ENCODE assay signal across 8 cellular contexts in the genomic region with DNA sequence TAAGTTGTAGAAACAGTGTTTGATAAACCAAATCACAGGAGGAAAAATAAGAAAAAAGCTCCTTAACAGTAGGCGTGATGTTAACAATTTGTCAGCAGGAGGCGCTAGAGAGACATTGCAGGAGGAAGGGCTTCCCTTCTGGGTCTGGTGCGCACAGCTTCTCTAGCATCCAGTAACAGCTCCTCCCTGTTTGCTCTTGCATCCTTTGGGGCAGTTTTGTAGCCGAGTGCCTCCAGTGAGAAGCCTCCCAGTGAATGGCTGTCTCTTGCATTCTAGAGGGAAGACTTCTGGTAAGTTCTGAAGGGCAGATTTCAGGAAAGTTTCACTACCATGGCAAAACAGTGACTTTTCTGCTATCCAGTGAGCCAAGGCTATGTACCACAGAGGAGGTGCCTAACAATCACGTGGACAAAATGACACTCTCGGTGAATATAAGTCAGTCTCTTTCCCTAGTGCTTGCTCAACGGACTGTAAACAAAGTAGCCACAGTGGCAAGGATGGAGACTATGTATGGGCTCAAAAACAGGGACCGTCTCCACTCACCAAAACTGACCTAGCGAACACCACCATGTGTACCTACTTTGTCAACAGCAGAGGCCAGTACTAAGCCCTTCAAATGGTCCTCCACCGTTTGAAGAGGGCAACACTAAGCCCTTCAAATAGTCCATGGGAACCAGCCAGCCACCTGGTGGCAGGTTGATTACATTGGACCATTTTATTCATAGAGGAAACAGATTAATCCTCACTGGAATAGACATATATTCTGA. TPM values are rescaled to one million over a fixed set of nuclear protein-coding genes. Genes with fewer than 3 reads are reported as not detected.
A peak's percentile ranks its signal among the peaks of the same experiment; 100 is the strongest.
DNase-seq lines count a peak whose midpoint lies in the region; ATAC-seq and TF ChIP-seq lines count a peak whose summit lies in the region.

No MANE protein-coding gene starts in this region.

- in situ Hi-C loops in Panc1 (cut with HindIII; ENCODE audit: low pct_unique_long_range_greater_than_20kb, low sequenced_read_pairs) = no loop called here

- peaks cover 2% of the 10 kb centered on the region; the same call in 1 of the 2 replicates for H3K4me1 ChIP-seq in Panc1 (ENCODE audit: control insufficient read depth, insufficient read depth, low read length)

- H3K27me3 Mint-ChIP-seq in activated T-helper 1 cell treated with anti-CD3 and anti-CD28 coated beads, Interleukin-12 subunit alpha, Interleukin-12 subunit beta, Interleukin-2, Interleukin-4 antibody, amounts not matched to agents 30 ng/mL and 10 ng/mL and 1 ng/mL, durations not matched to agents 14 hours and 24 hours and 36 hours (ENCODE audit: insufficient read depth) = peaks cover 21% of the 10 kb centered on the region
- H3K27me3 Mint-ChIP-seq in type B pancreatic cell = peaks cover 45% of the 10 kb centered on the region

- H3K4me3 Mint-ChIP-seq in activated T-helper 1 cell treated with anti-CD3 and anti-CD28 coated beads, Interleukin-12 subunit alpha, Interleukin-12 subunit beta, Interleukin-2, Interleukin-4 antibody, amounts not matched to agents 30 ng/mL and 10 ng/mL and 1 ng/mL, durations not matched to agents 14 hours and 24 hours and 36 hours = no peak overlapping the region
- H3K4me3 Mint-ChIP-seq in type B pancreatic cell = no peak overlapping the region

- POLR2A ChIA-PET in Panc1 (lab: Charles Lee) = no interaction called here

- no peaks in the 10 kb centered on the region for H3K9me3 Mint-ChIP-seq in activated T-helper 1 cell treated with anti-CD3 and anti-CD28 coated beads, Interleukin-12 subunit alpha, Interleukin-12 subunit beta, Interleukin-2, Interleukin-4 antibody, amounts not matched to agents 30 ng/mL and 10 ng/mL and 1 ng/mL, durations not matched to agents 14 hours and 24 hours and 36 hours
- H3K9me3 Mint-ChIP-seq in type B pancreatic cell = no peaks in the 10 kb centered on the region

- no peaks in the 10 kb centered on the region for H3K36me3 Mint-ChIP-seq in activated T-helper 1 cell treated with anti-CD3 and anti-CD28 coated beads, Interleukin-12 subunit alpha, Interleukin-12 subunit beta, Interleukin-2, Interleukin-4 antibody, amounts not matched to agents 30 ng/mL and 10 ng/mL and 1 ng/mL, durations not matched to agents 14 hours and 24 hours and 36 hours (ENCODE audit: low read depth)
- H3K36me3 Mint-ChIP-seq in type B pancreatic cell = no peaks in the 10 kb centered on the region

- BruUV-seq in Panc1 (replicated peaks; lab: Mats Ljungman, UMichigan) = no TSS peak

- peak overlapping the region in 1 of 2 experiments; percentile 24; a peak in 1 of 4 replicates for H3K4me3 ChIP-seq in Panc1 (ENCODE audit: low read depth in 2 of 2, low read length in 2 of 2)

- H3K27ac Mint-ChIP-seq in activated T-helper 1 cell treated with anti-CD3 and anti-CD28 coated beads, Interleukin-12 subunit alpha, Interleukin-12 subunit beta, Interleukin-2, Interleukin-4 antibody, amounts not matched to agents 30 ng/mL and 10 ng/mL and 1 ng/mL, durations not matched to agents 14 hours and 24 hours and 36 hours = no peak overlapping the region
- H3K27ac Mint-ChIP-seq in type B pancreatic cell = no peak overlapping the region

- DNase-seq in DMS 273 (lab: John Stamatoyannopoulos, UW; ENCODE audit: unreplicated experiment) (peak; percentile 88), LHCN-M2 (ENCODE audit: low read depth) (peak; percentile 81), Panc1 (ENCODE audit: low read depth, low spot score) (peak; percentile 53), fibroblast of the conjunctiva (ENCODE audit: low read depth) (peak; percentile 80), nucleus accumbens (lab: John Stamatoyannopoulos, UW) (peak in 43 of 56 donors; percentile 8 to 82 (median 41)), type B pancreatic cell (ENCODE audit: extremely low spot score, unreplicated experiment) (no peak)
- peak; percentile 56 for DNase-seq in activated T-helper 1 cell treated with anti-CD3 and anti-CD28 coated beads, Interleukin-12 subunit alpha, Interleukin-12 subunit beta, Interleukin-2, Interleukin-4 antibody, amounts not matched to agents 30 ng/mL and 10 ng/mL and 1 ng/mL, durations not matched to agents 14 hours and 24 hours and 36 hours (ENCODE audit: low spot score)

- CTCF ChIA-PET in Panc1 (lab: Charles Lee) = interaction anchor here (0.5 to 1.1 kb wide), 4 partner anchors 21 to 230 kb away, joined by 3 to 5 read pairs (median 3); no protein-coding TSS in a partner anchor

- peak; percentile 79 for ATAC-seq in GM21526 (IDR thresholded peaks at IDR 0.05; ENCODE audit: low FRiP score, unreplicated experiment)
- peak; percentile 89 for ATAC-seq in Panc1

- no peaks in the 10 kb centered on the region for H3K27me3 ChIP-seq in Panc1 (ENCODE audit: control insufficient read depth, insufficient read depth, low read length)

- H3K36me3 ChIP-seq in Panc1 (ENCODE audit: control insufficient read depth, insufficient read depth, low read length) = no peaks in the 10 kb centered on the region

- H3K27ac ChIP-seq in Panc1 (ENCODE audit: low read length) = peak overlapping the region; percentile 54; the same call in 1 of the 2 replicates

- peaks cover 9% of the 10 kb centered on the region for H3K4me1 Mint-ChIP-seq in activated T-helper 1 cell treated with anti-CD3 and anti-CD28 coated beads, Interleukin-12 subunit alpha, Interleukin-12 subunit beta, Interleukin-2, Interleukin-4 antibody, amounts not matched to agents 30 ng/mL and 10 ng/mL and 1 ng/mL, durations not matched to agents 14 hours and 24 hours and 36 hours (ENCODE audit: low read depth)
- H3K4me1 Mint-ChIP-seq in type B pancreatic cell (ENCODE audit: unreplicated experiment) = no peaks in the 10 kb centered on the region

- TF ChIP-seq CTCF in Panc1 (IDR thresholded peaks at IDR 0.05) (peak; percentile 92), type B pancreatic cell (conservative IDR thresholded peaks at IDR 0.05) (peak; percentile 94)

- H3K9me3 ChIP-seq in Panc1 (ENCODE audit: control insufficient read depth, insufficient read depth, low read depth, low read length) = no peaks in the 10 kb centered on the region

- intact Hi-C loops in Panc1 (cut with micrococcal nuclease; ENCODE audit: unreplicated experiment) = no loop called here
- intact Hi-C loops in activated T-helper 1 cell treated with anti-CD3 and anti-CD28 coated beads, Interleukin-12 subunit alpha, Interleukin-12 subunit beta, Interleukin-2, Interleukin-4 antibody, amounts not matched to agents 30 ng/mL and 10 ng/mL and 1 ng/mL, durations not matched to agents 14 hours and 24 hours and 36 hours (cut with micrococcal nuclease) = loop anchor here (1.0 to 5.0 kb wide), 5 partner anchors 20 to 898 kb away; no protein-coding TSS in a partner anchor

RNA-seq across cellular contexts. Expression of a gene that starts 9.6 kb away (rescaled TPM):
- total RNA-seq in LHCN-M2 (2014; rRNA removed) = 0.19 and 0.69 TPM in 2 replicates
- 0.66 TPM for polyA plus RNA-seq in LHCN-M2 (2012)
- 2.8 TPM for total RNA-seq in Panc1 (2021; ENCODE audit: unreplicated experiment)
- polyA plus RNA-seq in Panc1 (2012; ENCODE audit: insufficient read length) = 2.0 TPM
- 0.56 and 0.60 TPM in 2 replicates for total RNA-seq in activated T-helper 1 cell treated with anti-CD3 and anti-CD28 coated beads, Interleukin-12 subunit alpha, Interleukin-12 subunit beta, Interleukin-2, Interleukin-4 antibody, amounts not matched to agents 30 ng/mL and 10 ng/mL and 1 ng/mL, durations not matched to agents 14 hours and 24 hours and 36 hours
- 4.8 and 4.9 TPM in 2 replicates for total RNA-seq in type B pancreatic cell (ENCODE audit: low replicate concordance)

RNA-seq across cellular contexts. Expression of a gene that starts 42.6 kb away (rescaled TPM):
- 28.0 and 33.3 TPM in 2 replicates for total RNA-seq in LHCN-M2 (2014; rRNA removed)
- 7.3 TPM for polyA plus RNA-seq in LHCN-M2 (2012)
- total RNA-seq in Panc1 (2021; ENCODE audit: unreplicated experiment) = 46.8 TPM
- 18.7 TPM for polyA plus RNA-seq in Panc1 (2012; ENCODE audit: insufficient read length)
- total RNA-seq in activated T-helper 1 cell treated with anti-CD3 and anti-CD28 coated beads, Interleukin-12 subunit alpha, Interleukin-12 subunit beta, Interleukin-2, Interleukin-4 antibody, amounts not matched to agents 30 ng/mL and 10 ng/mL and 1 ng/mL, durations not matched to agents 14 hours and 24 hours and 36 hours = 56.4 and 56.6 TPM in 2 replicates
- 52.6 and 64.1 TPM in 2 replicates for total RNA-seq in type B pancreatic cell (ENCODE audit: low replicate concordance)
